ENCODE assay signal across 23 cellular contexts in genomic region chr6:136969433-136969832, GRCh38. TPM values are rescaled to one million over a fixed set of nuclear protein-coding genes. Genes with fewer than 3 reads are reported as not detected.
DNase-seq lines count a peak whose midpoint lies in the region; ATAC-seq, FAIRE-seq and TF ChIP-seq lines count a peak whose summit lies in the region.
"Had no signal": no experiment of that assay in that cellular context is flagged by ENCODE, and none has a peak within 500 bp of the region (broad histone marks: within the 10 kb centered on the region; RNA-seq: fewer than 3 reads in every experiment).

No MANE protein-coding gene starts in this region.

- WGBS in SK-N-SH (ENCODE audit: low lambda C conversion rate), result 49% methylated on average over 5 of the region's 5 CpGs
- WGBS in heart right ventricle, 2 donors, result 54% methylated on average over 5 of the region's 5 CpGs
- WGBS in small intestine, 3 donors, result 48 to 78% (median 66%) methylated on average over 5 of the region's 5 CpGs
- no CpG with 5 or more reads among the region's 5 CpGs for WGBS in H9 (ENCODE audit: extremely low coverage, insufficient read length, low lambda C conversion rate)

- H3K36me3 Mint-ChIP-seq in H9 (ENCODE audit: insufficient read depth in 1 of 3, low read depth in 3 of 3), result peaks cover 0 to 3% (median 0%) of the 10 kb centered on the region in 3 experiments; a peak in 2 of 7 replicates

- no peak overlapping the region for H3T11ph ChIP-seq in H9 (ENCODE audit: low read length)

- H3K4ac ChIP-seq in H9 (ENCODE audit: low read depth, low read length), result no peak overlapping the region

- no peak overlapping the region for H3K18ac ChIP-seq in H9 (ENCODE audit: insufficient read length, low read depth, low read length)

- H3K27me3 ChIP-seq in SK-N-SH (ENCODE audit: insufficient read depth) (no peaks in the 10 kb centered on the region), heart right ventricle (peaks cover 0 to 8% (median 0%) of the 10 kb centered on the region in 7 donors), small intestine (ENCODE audit: control insufficient read depth in 2 of 2, insufficient read depth in 2 of 2, low read length in 2 of 2) (no peaks in the 10 kb centered on the region), H9 (ENCODE audit: insufficient read depth, low read length) (no peaks in the 10 kb centered on the region)
- H3K27me3 ChIP-seq: sigmoid colon, uterus had no signal

- H2BK12ac ChIP-seq in H9 (ENCODE audit: insufficient read length, low read depth, low read length), result no peak overlapping the region

- H3K4me3 Mint-ChIP-seq in H9, result no peak overlapping the region

- H4K5ac ChIP-seq in H9 (ENCODE audit: insufficient read length, low read depth, low read length), result no peak overlapping the region

- peak overlapping the region in 1 of 2 experiments; percentile 99; a peak in 2 of 4 replicates for H3K27ac ChIP-seq in SK-N-SH (ENCODE audit: low read depth in 2 of 2, low read length in 1 of 2)
- peak overlapping the region in 8 of 10 donors; percentile 15 to 78 (median 63) for H3K27ac ChIP-seq in heart right ventricle
- H3K27ac ChIP-seq in small intestine (ENCODE audit: low read depth in 1 of 2, low read length in 1 of 2), result peak overlapping the region in 1 of 2 donors; percentile 61
- H3K27ac ChIP-seq in H9 (ENCODE audit: insufficient read length, low read depth, low read length), result no peak overlapping the region
- H3K27ac ChIP-seq: KMS-11, neutrophil, sigmoid colon, uterus had no signal

- no peak overlapping the region for H4K8ac ChIP-seq in H9 (replicated peaks; ENCODE audit: insufficient read length, low read depth, low read length)

- no peaks in the 10 kb centered on the region for H3K36me3 ChIP-seq in SK-N-SH (replicated peaks in 1 of 2; ENCODE audit: control insufficient read depth in 1 of 2, insufficient read depth in 2 of 2, low read length in 1 of 2)
- H3K36me3 ChIP-seq in heart right ventricle, result no peaks in the 10 kb centered on the region
- H3K36me3 ChIP-seq in small intestine (ENCODE audit: control insufficient read depth in 2 of 2, insufficient read depth in 2 of 2, low read length in 2 of 2), result no peaks in the 10 kb centered on the region
- H3K36me3 ChIP-seq: neutrophil, sigmoid colon, uterus had no signal

- H2AK5ac ChIP-seq in H9 (ENCODE audit: insufficient read length, low read length), result no peak overlapping the region

- CTCF ChIA-PET in SK-N-SH (lab: Yijun Ruan, JAX), result interaction anchor here (0.9 to 6.2 kb wide), 11 partner anchors 9 to 345 kb away, joined by 3 to 37 read pairs (median 5); partner anchors contain the start of gene SLC35D3

- no peak overlapping the region for H4K91ac ChIP-seq in H9 (ENCODE audit: insufficient read length, low read depth, low read length)

- no peak overlapping the region for H3K9ac ChIP-seq in SK-N-SH
- no peak overlapping the region for H3K9ac ChIP-seq in H9 (ENCODE audit: extremely low read depth, insufficient read length, low read length)
- H3K9ac ChIP-seq: KMS-11 had no signal

- H2BK20ac ChIP-seq in H9 (ENCODE audit: low read depth, low read length, poor library complexity, severe bottlenecking), result no peak overlapping the region

- H2BK120ac ChIP-seq in H9 (ENCODE audit: low read depth, low read length, poor library complexity, severe bottlenecking), result no peak overlapping the region

- no peak overlapping the region for H3K56ac ChIP-seq in H9 (ENCODE audit: insufficient read length, low read depth, low read length)

- no peak overlapping the region for H3K23ac ChIP-seq in H9 (ENCODE audit: insufficient read length, low read depth, low read length)

- H3K9me3 Mint-ChIP-seq in H9, result no peaks in the 10 kb centered on the region

- H3K14ac ChIP-seq in H9 (ENCODE audit: insufficient read depth, low read length), result no peak overlapping the region

- intact Hi-C loops in heart right ventricle (cut with DNase I), result loop anchor here in 6 of 10 donors (2.0 to 10.0 kb wide), 4 partner anchors 43 to 675 kb away; no protein-coding TSS in a partner anchor

- no peaks in the 10 kb centered on the region for H3K79me1 ChIP-seq in H9 (ENCODE audit: insufficient read depth, low read depth, low read length, poor library complexity, severe bottlenecking)

- no peaks in the 10 kb centered on the region for H3K23me2 ChIP-seq in H9 (ENCODE audit: insufficient read length, low read depth, low read length, poor library complexity, severe bottlenecking)

- no peaks in the 10 kb centered on the region for H4K20me1 ChIP-seq in SK-N-SH (ENCODE audit: insufficient read depth)
- H4K20me1 ChIP-seq in H9 (ENCODE audit: control insufficient read depth, insufficient read depth, insufficient read length), result no peaks in the 10 kb centered on the region

- no peak overlapping the region for H3K4me2 ChIP-seq in SK-N-SH
- no peak overlapping the region for H3K4me2 ChIP-seq in H9 (ENCODE audit: insufficient read depth, insufficient read length, low read length)
- H3K4me2 ChIP-seq: KMS-11 had no signal

- H2BK15ac ChIP-seq in H9 (ENCODE audit: low read depth, low read length), result no peak overlapping the region

- TF ChIP-seq CTCF in SK-N-SH (IDR thresholded peaks at IDR 0.05) (no peak), heart right ventricle (IDR thresholded peaks at IDR 0.05) (no peak), H9 (conservative IDR thresholded peaks at IDR 0.05) (no peak)

- no peaks in the 10 kb centered on the region for H3F3A ChIP-seq in SK-N-SH (replicated peaks; ENCODE audit: insufficient read depth)

- peaks cover 0 to 7% of the 10 kb centered on the region in 2 experiments; a peak in 2 of 4 replicates for H3K4me1 Mint-ChIP-seq in H9

- peak; percentile 94 for DNase-seq in NCI-H146 treated with DMSO at 0.1 percent for 48 hours (lab: John Stamatoyannopoulos, UW; ENCODE audit: unreplicated experiment)
- peak; percentile 44 for DNase-seq in SK-N-SH
- peak in 1 of 2 donors; percentile 13 for DNase-seq in heart right ventricle
- DNase-seq in small intestine, result peak; percentile 57
- no peak for DNase-seq in cerebellar cortex (ENCODE audit: low spot score)
- no peak for DNase-seq in H9
- DNase-seq: activated CD4-positive, alpha-beta T cell treated with anti-CD3 and anti-CD28 coated beads for 48 hours; activated gamma-delta T cell; AML-193; anterior cingulate cortex; NCI-H526 treated with DMSO at 0.1 percent for 48 hours; sigmoid colon; stimulated activated CD4-positive, alpha-beta T cell treated with anti-CD3 and anti-CD28 coated beads, Interleukin-2, amount 100 ng/mL, for 24 hours; SW 1271; uterus had no signal

- ATAC-seq in heart right ventricle (peak in 7 of 8 donors; percentile 31 to 74 (median 64)), GM18870 (IDR thresholded peaks at IDR 0.05; ENCODE audit: unreplicated experiment) (no peak)

- peak; percentile 21; the same call in 1 of the 2 replicates for TF ChIP-seq RAD21 in SK-N-SH (IDR thresholded peaks at IDR 0.05; ENCODE audit: low read length)

- POLR2A ChIA-PET in SK-N-SH (lab: Yijun Ruan, JAX), result interaction anchor here (0.6 to 7.1 kb wide), 10 partner anchors 10 to 385 kb away, joined by 3 to 93 read pairs (median 12); partner anchors contain the start of genes IL20RA and SLC35D3

- 0 out of 7 replicates have a peak overlapping the region, but pooled peaks of 1 of the 3 experiments have one; percentile 38 for H3K27ac Mint-ChIP-seq in H9

- H3K27me3 Mint-ChIP-seq in H9 (ENCODE audit: low read depth), result no peaks in the 10 kb centered on the region; the same call in 1 of the 2 replicates

- H2AFZ ChIP-seq in SK-N-SH (ENCODE audit: low read depth) (no peak overlapping the region), H9 (ENCODE audit: low read length) (no peak overlapping the region)

- no peaks in the 10 kb centered on the region for H3K79me2 ChIP-seq in SK-N-SH (ENCODE audit: insufficient read depth)
- H3K79me2 ChIP-seq in H9 (ENCODE audit: insufficient read depth, low read length), result no peaks in the 10 kb centered on the region

- no peaks in the 10 kb centered on the region for H3K9me3 ChIP-seq in SK-N-SH
- H3K9me3 ChIP-seq in heart right ventricle, result no peaks in the 10 kb centered on the region
- no peaks in the 10 kb centered on the region for H3K9me3 ChIP-seq in small intestine (ENCODE audit: control insufficient read depth, low read depth)
- H3K9me3 ChIP-seq in H9 (ENCODE audit: control insufficient read depth, low read depth, low read length), result no peaks in the 10 kb centered on the region
- H3K9me3 ChIP-seq: neutrophil, sigmoid colon, uterus had no signal

- peaks cover 0 to 38% of the 10 kb centered on the region in 2 experiments; a peak in 2 of 4 replicates for H3K4me1 ChIP-seq in SK-N-SH (ENCODE audit: control insufficient read depth in 1 of 2, insufficient read depth in 2 of 2, low read depth in 1 of 2, low read length in 1 of 2)
- peaks cover 0 to 13% (median 8%) of the 10 kb centered on the region in 9 donors for H3K4me1 ChIP-seq in heart right ventricle
- H3K4me1 ChIP-seq in small intestine (ENCODE audit: control insufficient read depth in 2 of 2, insufficient read depth in 1 of 2, low read depth in 1 of 2, low read length in 1 of 2), result no peaks in the 10 kb centered on the region
- peaks cover 2% of the 10 kb centered on the region for H3K4me1 ChIP-seq in H9 (ENCODE audit: insufficient read depth, low read length)
- H3K4me1 ChIP-seq: sigmoid colon, uterus had no signal

- H2BK5ac ChIP-seq in H9 (ENCODE audit: insufficient read length, low read length), result no peak overlapping the region

- no peak for FAIRE-seq in small intestine (lab: Jason Lieb, UNC)
- FAIRE-seq: endometrium, TTC549 had no signal

- H3K9me2 ChIP-seq in SK-N-SH, result no peaks in the 10 kb centered on the region

- peak in 1 of 2 experiments; percentile 99; a peak in 2 of 4 replicates for TF ChIP-seq EP300 in SK-N-SH (IDR thresholded peaks at IDR 0.05; ENCODE audit: borderline replicate concordance in 1 of 2, low read depth in 1 of 2, low read length in 1 of 2)

- H3K4me3 ChIP-seq in SK-N-SH (ENCODE audit: low read depth in 2 of 2, low read length in 1 of 2) (no peak overlapping the region), heart right ventricle (no peak overlapping the region), small intestine (ENCODE audit: low read depth in 1 of 2, low read length in 2 of 2) (no peak overlapping the region)
- H3K4me3 ChIP-seq: sigmoid colon, uterus had no signal

TF ChIP-seq in SK-N-SH, 30 proteins besides CTCF, POLR2A, EP300 and RAD21 (continues in another document):
- TF ChIP-seq FOXJ3 (CRISPR knock-in tag; IDR thresholded peaks at IDR 0.05) (0 out of 2 replicates have a peak, but pooled peaks have one; percentile 64), GATA2 (CRISPR knock-in tag; IDR thresholded peaks at IDR 0.05) (peak; percentile 50; the same call in 1 of the 2 replicates), NRF1 (IDR thresholded peaks at IDR 0.05; ENCODE audit: low read depth, low read length) (no peak), CHD2 (IDR thresholded peaks at IDR 0.05; ENCODE audit: low read length, partially characterized antibody) (peak; percentile 89), TAF1 (IDR thresholded peaks at IDR 0.05; ENCODE audit: borderline replicate concordance, low read depth, low read length) (no peak), MXI1 (IDR thresholded peaks at IDR 0.05; ENCODE audit: low read depth, low read length) (0 out of 2 replicates have a peak, but pooled peaks have one; percentile 23)

RNA-seq across cellular contexts. Expression of gene SLC35D3, which starts 47.3 kb away (rescaled TPM):
- polyA plus RNA-seq in SK-N-SH (2012; rRNA removed) (0.05 and 0.16 TPM in 2 replicates), heart right ventricle (under 1 TPM in 1 of 2 donors, not detected in 1; 0.04 TPM), small intestine (under 1 TPM in 1 of 3 donors, not detected in 2; 0.81 TPM)
- 0.19 and 0.34 TPM in 2 replicates for polyA plus RNA-seq in SK-N-SH (2012; cell fraction: cytosol; rRNA removed)
- 0.09 and 0.11 TPM in 2 replicates for polyA plus RNA-seq in SK-N-SH (2012; cell fraction: nucleus; rRNA removed)
- total RNA-seq in heart right ventricle (not detected), H9 (2021) (0.17 and 0.57 TPM in 2 replicates)
- total RNA-seq: fibroblast of villous mesenchyme, left cardiac atrium, mucosa of gallbladder, uterus had no signal

Comparison
In these comparisons a context has a peak if more than half of its experiments do, and no peak if none do; other contexts are left out.
1. DNase-seq: peak in NCI-H146 treated with DMSO at 0.1 percent for 48 hours (single experiment), SK-N-SH (single experiment) and small intestine (single experiment); none in cerebellar cortex (single experiment) and H9 (single experiment).